ENCODE assay signal across 17 cellular contexts in genomic region chr22:48901324-48901723, GRCh38.
"Had no signal": no experiment of that assay in that cellular context is flagged by ENCODE, and none has a peak within 500 bp of the region (broad histone marks: within the 10 kb centered on the region; RNA-seq: fewer than 3 reads in every experiment).

No MANE protein-coding gene starts in this region.

- H3K36me3 Mint-ChIP-seq: naive B cell had no signal

- H3K9me3 Mint-ChIP-seq: dendritic cell treated with granulocyte-macrophage colony-stimulating factor and Interleukin-4, amounts not matched to agents 40 ng/mL and 50 ng/mL, for 4 days; effector memory CD8-positive, alpha-beta T cell; nephron had no signal

- H3K36me3 ChIP-seq: esophagus muscularis mucosa, gastrocnemius medialis, left ventricle myocardium inferior, uterus had no signal

- H3K27ac Mint-ChIP-seq: dendritic cell treated with granulocyte-macrophage colony-stimulating factor and Interleukin-4, amounts not matched to agents 40 ng/mL and 50 ng/mL, for 4 days; effector memory CD8-positive, alpha-beta T cell; naive B cell; nephron had no signal

- ATAC-seq: effector memory CD8-positive, alpha-beta T cell; gastrocnemius medialis had no signal

- H3K4me3 ChIP-seq: esophagus muscularis mucosa, gastrocnemius medialis, left ventricle myocardium inferior, lung, uterus had no signal

- H3K27me3 Mint-ChIP-seq: naive B cell had no signal

- H3K4me1 Mint-ChIP-seq: naive B cell, nephron had no signal

- H3K4me3 Mint-ChIP-seq: dendritic cell treated with granulocyte-macrophage colony-stimulating factor and Interleukin-4, amounts not matched to agents 40 ng/mL and 50 ng/mL, for 4 days; effector memory CD8-positive, alpha-beta T cell; naive B cell; nephron had no signal

- DNase-seq: effector memory CD8-positive, alpha-beta T cell; gastrocnemius medialis; glutamatergic neuron; left ventricle myocardium inferior; mesenchymal stem cell; naive B cell; occipital lobe; small intestine; stimulated activated CD4-positive, alpha-beta T cell treated with anti-CD3 and anti-CD28 coated beads, Interleukin-2, amount 100 ng/mL, for 48 hours; stimulated activated naive CD4-positive, alpha-beta T cell treated with Interleukin-2 at 50 U/mL for 16 hours; trophoblast cell; uterus had no signal

- H3K27me3 ChIP-seq: gastrocnemius medialis, uterus had no signal

- H3K27ac ChIP-seq: epithelial cell of prostate, esophagus muscularis mucosa, gastrocnemius medialis, left ventricle myocardium inferior, uterus had no signal
